1 cellular context compared by ENCODE assay signal in the genomic region with DNA sequence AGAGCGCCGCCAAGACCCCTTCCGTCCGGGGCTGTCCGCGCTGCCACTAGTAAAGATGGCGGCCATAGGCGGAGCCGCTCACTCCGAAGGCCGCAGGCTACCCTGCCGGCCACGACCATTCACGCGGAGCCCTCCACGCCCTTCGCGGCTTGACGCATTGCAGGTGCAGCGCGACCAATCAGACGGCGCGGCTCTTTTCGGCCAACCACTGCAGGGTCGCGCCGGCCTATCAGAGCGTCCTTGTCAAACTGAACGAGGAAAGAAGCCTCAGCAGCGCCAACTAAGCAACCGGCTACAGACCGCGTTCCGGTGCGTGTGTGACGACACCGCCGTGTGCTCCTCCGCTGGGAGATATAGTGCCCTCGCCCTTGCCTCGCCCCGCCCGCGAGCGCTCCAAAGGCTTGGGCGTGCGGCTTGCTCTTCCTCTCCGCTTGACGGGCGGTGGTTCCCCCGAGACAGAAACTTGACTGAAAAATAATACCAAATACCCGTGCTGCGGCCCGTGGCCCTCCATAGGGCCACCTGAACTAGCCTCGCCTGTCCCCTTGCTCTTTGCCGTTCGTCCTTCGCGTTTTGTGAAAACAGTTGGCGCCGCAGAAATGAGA.
TF ChIP-seq lines count a peak whose summit lies in the region.

No MANE protein-coding gene starts in this region.

TF ChIP-seq in K562, 482 proteins besides CTCF, POLR2A, EP300 and RAD21 (continued from another document and continues in another):
- TF ChIP-seq, protein P1, sequence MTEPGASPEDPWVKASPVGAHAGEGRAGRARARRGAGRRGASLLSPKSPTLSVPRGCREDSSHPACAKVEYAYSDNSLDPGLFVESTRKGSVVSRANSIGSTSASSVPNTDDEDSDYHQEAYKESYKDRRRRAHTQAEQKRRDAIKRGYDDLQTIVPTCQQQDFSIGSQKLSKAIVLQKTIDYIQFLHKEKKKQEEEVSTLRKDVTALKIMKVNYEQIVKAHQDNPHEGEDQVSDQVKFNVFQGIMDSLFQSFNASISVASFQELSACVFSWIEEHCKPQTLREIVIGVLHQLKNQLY (CRISPR knock-in tag; conservative IDR thresholded peaks at IDR 0.05): no peak
- TF ChIP-seq CAMTA2 (CRISPR knock-in tag; conservative IDR thresholded peaks at IDR 0.05) (peak; percentile 95; the same call in 1 of the 2 replicates), POLR2G (IDR thresholded peaks at IDR 0.05; ENCODE audit: low read depth, low read length) (peak; percentile 95), NR2C1 (IDR thresholded peaks at IDR 0.05) (peak; percentile 51), NR2C1 (tag; IDR thresholded peaks at IDR 0.05) (no peak), WHSC1 (IDR thresholded peaks at IDR 0.05; ENCODE audit: low read length) (no peak), PHF21A (IDR thresholded peaks at IDR 0.05; ENCODE audit: borderline replicate concordance, low read depth) (no peak), SLC30A9 (CRISPR knock-in tag; IDR thresholded peaks at IDR 0.05) (no peak), MCM3 (IDR thresholded peaks at IDR 0.05) (no peak), GATAD2A (IDR thresholded peaks at IDR 0.05) (no peak), ZNF184 (CRISPR knock-in tag; IDR thresholded peaks at IDR 0.05) (no peak), NFIC (IDR thresholded peaks at IDR 0.05) (peak; percentile 35; the same call in 1 of the 2 replicates), ZNF584 (CRISPR knock-in tag; IDR thresholded peaks at IDR 0.05; ENCODE audit: low read depth) (no peak; the same call in 1 of the 2 replicates), SAFB2 (IDR thresholded peaks at IDR 0.05; ENCODE audit: borderline replicate concordance, low read depth, low read length, severe bottlenecking) (no peak), SMARCA4 (IDR thresholded peaks at IDR 0.05) (no peak), HDAC6 (IDR thresholded peaks at IDR 0.05; ENCODE audit: low read depth, low read length) (no peak), CSDE1 (IDR thresholded peaks at IDR 0.05) (no peak), ZNF347 (CRISPR knock-in tag; IDR thresholded peaks at IDR 0.05; ENCODE audit: low read depth) (no peak), SMARCC2 (IDR thresholded peaks at IDR 0.05; ENCODE audit: low read depth) (no peak), SIX5 (IDR thresholded peaks at IDR 0.05; ENCODE audit: borderline replicate concordance in 1 of 2, insufficient read depth in 1 of 2, low read depth in 1 of 2, low read length in 2 of 2) (no peak), SOX6 (IDR thresholded peaks at IDR 0.05) (peak; percentile 52), NEUROD1 (IDR thresholded peaks at IDR 0.05; ENCODE audit: borderline replicate concordance, low read depth, low read length, partially characterized antibody) (peak; percentile 65)
- TF ChIP-seq, protein P2, sequence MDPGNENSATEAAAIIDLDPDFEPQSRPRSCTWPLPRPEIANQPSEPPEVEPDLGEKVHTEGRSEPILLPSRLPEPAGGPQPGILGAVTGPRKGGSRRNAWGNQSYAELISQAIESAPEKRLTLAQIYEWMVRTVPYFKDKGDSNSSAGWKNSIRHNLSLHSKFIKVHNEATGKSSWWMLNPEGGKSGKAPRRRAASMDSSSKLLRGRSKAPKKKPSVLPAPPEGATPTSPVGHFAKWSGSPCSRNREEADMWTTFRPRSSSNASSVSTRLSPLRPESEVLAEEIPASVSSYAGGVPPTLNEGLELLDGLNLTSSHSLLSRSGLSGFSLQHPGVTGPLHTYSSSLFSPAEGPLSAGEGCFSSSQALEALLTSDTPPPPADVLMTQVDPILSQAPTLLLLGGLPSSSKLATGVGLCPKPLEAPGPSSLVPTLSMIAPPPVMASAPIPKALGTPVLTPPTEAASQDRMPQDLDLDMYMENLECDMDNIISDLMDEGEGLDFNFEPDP (CRISPR knock-in tag; IDR thresholded peaks at IDR 0.05): no peak
- TF ChIP-seq, protein P3, sequence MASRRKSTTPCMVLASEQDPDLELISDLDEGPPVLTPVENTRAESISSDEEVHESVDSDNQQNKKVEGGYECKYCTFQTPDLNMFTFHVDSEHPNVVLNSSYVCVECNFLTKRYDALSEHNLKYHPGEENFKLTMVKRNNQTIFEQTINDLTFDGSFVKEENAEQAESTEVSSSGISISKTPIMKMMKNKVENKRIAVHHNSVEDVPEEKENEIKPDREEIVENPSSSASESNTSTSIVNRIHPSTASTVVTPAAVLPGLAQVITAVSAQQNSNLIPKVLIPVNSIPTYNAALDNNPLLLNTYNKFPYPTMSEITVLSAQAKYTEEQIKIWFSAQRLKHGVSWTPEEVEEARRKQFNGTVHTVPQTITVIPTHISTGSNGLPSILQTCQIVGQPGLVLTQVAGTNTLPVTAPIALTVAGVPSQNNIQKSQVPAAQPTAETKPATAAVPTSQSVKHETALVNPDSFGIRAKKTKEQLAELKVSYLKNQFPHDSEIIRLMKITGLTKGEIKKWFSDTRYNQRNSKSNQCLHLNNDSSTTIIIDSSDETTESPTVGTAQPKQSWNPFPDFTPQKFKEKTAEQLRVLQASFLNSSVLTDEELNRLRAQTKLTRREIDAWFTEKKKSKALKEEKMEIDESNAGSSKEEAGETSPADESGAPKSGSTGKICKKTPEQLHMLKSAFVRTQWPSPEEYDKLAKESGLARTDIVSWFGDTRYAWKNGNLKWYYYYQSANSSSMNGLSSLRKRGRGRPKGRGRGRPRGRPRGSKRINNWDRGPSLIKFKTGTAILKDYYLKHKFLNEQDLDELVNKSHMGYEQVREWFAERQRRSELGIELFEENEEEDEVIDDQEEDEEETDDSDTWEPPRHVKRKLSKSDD (conservative IDR thresholded peaks at IDR 0.05; ENCODE audit: low read length): no peak
- TF ChIP-seq, protein P4, sequence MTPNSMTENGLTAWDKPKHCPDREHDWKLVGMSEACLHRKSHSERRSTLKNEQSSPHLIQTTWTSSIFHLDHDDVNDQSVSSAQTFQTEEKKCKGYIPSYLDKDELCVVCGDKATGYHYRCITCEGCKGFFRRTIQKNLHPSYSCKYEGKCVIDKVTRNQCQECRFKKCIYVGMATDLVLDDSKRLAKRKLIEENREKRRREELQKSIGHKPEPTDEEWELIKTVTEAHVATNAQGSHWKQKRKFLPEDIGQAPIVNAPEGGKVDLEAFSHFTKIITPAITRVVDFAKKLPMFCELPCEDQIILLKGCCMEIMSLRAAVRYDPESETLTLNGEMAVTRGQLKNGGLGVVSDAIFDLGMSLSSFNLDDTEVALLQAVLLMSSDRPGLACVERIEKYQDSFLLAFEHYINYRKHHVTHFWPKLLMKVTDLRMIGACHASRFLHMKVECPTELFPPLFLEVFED (CRISPR knock-in tag; conservative IDR thresholded peaks at IDR 0.05): no peak
- TF ChIP-seq, protein P5, sequence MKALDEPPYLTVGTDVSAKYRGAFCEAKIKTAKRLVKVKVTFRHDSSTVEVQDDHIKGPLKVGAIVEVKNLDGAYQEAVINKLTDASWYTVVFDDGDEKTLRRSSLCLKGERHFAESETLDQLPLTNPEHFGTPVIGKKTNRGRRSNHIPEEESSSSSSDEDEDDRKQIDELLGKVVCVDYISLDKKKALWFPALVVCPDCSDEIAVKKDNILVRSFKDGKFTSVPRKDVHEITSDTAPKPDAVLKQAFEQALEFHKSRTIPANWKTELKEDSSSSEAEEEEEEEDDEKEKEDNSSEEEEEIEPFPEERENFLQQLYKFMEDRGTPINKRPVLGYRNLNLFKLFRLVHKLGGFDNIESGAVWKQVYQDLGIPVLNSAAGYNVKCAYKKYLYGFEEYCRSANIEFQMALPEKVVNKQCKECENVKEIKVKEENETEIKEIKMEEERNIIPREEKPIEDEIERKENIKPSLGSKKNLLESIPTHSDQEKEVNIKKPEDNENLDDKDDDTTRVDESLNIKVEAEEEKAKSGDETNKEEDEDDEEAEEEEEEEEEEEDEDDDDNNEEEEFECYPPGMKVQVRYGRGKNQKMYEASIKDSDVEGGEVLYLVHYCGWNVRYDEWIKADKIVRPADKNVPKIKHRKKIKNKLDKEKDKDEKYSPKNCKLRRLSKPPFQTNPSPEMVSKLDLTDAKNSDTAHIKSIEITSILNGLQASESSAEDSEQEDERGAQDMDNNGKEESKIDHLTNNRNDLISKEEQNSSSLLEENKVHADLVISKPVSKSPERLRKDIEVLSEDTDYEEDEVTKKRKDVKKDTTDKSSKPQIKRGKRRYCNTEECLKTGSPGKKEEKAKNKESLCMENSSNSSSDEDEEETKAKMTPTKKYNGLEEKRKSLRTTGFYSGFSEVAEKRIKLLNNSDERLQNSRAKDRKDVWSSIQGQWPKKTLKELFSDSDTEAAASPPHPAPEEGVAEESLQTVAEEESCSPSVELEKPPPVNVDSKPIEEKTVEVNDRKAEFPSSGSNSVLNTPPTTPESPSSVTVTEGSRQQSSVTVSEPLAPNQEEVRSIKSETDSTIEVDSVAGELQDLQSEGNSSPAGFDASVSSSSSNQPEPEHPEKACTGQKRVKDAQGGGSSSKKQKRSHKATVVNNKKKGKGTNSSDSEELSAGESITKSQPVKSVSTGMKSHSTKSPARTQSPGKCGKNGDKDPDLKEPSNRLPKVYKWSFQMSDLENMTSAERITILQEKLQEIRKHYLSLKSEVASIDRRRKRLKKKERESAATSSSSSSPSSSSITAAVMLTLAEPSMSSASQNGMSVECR (CRISPR knock-in tag; IDR thresholded peaks at IDR 0.05): no peak
- TF ChIP-seq, protein P6, sequence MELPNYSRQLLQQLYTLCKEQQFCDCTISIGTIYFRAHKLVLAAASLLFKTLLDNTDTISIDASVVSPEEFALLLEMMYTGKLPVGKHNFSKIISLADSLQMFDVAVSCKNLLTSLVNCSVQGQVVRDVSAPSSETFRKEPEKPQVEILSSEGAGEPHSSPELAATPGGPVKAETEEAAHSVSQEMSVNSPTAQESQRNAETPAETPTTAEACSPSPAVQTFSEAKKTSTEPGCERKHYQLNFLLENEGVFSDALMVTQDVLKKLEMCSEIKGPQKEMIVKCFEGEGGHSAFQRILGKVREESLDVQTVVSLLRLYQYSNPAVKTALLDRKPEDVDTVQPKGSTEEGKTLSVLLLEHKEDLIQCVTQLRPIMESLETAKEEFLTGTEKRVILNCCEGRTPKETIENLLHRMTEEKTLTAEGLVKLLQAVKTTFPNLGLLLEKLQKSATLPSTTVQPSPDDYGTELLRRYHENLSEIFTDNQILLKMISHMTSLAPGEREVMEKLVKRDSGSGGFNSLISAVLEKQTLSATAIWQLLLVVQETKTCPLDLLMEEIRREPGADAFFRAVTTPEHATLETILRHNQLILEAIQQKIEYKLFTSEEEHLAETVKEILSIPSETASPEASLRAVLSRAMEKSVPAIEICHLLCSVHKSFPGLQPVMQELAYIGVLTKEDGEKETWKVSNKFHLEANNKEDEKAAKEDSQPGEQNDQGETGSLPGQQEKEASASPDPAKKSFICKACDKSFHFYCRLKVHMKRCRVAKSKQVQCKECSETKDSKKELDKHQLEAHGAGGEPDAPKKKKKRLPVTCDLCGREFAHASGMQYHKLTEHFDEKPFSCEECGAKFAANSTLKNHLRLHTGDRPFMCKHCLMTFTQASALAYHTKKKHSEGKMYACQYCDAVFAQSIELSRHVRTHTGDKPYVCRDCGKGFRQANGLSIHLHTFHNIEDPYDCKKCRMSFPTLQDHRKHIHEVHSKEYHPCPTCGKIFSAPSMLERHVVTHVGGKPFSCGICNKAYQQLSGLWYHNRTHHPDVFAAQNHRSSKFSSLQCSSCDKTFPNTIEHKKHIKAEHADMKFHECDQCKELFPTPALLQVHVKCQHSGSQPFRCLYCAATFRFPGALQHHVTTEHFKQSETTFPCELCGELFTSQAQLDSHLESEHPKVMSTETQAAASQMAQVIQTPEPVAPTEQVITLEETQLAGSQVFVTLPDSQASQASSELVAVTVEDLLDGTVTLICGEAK (IDR thresholded peaks at IDR 0.05): peak; percentile 75
- TF ChIP-seq, protein P6 (CRISPR knock-in tag; IDR thresholded peaks at IDR 0.05): no peak
- TF ChIP-seq, protein P7, sequence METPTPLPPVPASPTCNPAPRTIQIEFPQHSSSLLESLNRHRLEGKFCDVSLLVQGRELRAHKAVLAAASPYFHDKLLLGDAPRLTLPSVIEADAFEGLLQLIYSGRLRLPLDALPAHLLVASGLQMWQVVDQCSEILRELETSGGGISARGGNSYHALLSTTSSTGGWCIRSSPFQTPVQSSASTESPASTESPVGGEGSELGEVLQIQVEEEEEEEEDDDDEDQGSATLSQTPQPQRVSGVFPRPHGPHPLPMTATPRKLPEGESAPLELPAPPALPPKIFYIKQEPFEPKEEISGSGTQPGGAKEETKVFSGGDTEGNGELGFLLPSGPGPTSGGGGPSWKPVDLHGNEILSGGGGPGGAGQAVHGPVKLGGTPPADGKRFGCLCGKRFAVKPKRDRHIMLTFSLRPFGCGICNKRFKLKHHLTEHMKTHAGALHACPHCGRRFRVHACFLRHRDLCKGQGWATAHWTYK (CRISPR knock-in tag; IDR thresholded peaks at IDR 0.05): no peak
- TF ChIP-seq, protein P8, sequence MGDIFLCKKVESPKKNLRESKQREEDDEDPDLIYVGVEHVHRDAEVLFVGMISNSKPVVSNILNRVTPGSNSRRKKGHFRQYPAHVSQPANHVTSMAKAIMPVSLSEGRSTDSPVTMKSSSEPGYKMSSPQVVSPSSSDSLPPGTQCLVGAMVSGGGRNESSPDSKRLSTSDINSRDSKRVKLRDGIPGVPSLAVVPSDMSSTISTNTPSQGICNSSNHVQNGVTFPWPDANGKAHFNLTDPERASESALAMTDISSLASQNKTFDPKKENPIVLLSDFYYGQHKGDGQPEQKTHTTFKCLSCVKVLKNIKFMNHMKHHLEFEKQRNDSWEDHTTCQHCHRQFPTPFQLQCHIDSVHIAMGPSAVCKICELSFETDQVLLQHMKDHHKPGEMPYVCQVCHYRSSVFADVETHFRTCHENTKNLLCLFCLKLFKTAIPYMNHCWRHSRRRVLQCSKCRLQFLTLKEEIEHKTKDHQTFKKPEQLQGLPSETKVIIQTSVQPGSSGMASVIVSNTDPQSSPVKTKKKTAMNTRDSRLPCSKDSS (IDR thresholded peaks at IDR 0.05; ENCODE audit: low read depth, partially characterized antibody): no peak
